In the genomic region with DNA sequence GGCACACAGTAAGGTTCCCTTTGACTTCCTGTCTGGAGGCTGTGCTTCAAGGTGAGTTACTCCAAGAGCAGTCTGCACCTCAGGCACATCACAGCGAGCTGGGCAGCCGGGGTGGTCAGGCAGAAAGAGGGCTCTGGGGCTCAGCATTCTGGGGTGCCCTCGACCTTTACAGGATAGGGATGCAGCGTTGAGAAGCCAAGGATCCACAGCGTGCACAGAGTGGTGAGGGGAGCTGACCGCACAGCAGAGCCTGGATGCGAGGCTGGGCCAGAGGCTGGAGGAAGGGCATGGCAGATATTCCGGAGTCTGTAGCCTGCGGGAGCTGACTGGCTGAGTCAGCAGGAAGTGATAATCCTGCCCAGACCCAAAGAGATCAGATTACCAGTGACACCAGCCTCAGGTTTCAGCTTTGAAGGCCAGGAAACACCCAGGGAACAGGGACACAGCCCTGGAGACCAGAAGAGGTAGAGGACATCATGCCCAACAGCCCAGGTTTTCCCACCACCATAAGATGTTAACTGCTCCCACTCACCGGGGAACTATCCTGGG, we compare ENCODE assay signal across 1 cellular context.
TF ChIP-seq lines count a peak whose summit lies in the region.

No MANE protein-coding gene starts in this region.

TF ChIP-seq in HCT116, 20 proteins besides CTCF, POLR2A, EP300 and RAD21 (continued from another document):
- TF ChIP-seq ZFX (IDR thresholded peaks at IDR 0.05) (no peak; the same call in 1 of the 2 replicates), YY1 (IDR thresholded peaks at IDR 0.05; ENCODE audit: extremely low read depth, insufficient replicate concordance, low read depth, low read length) (peak; percentile 70), FOSL1 (IDR thresholded peaks at IDR 0.05; ENCODE audit: low read depth) (peak; percentile 76), SIN3A (IDR thresholded peaks at IDR 0.05; ENCODE audit: low read depth) (0 out of 2 replicates have a peak, but pooled peaks have one; percentile 33)
- TF ChIP-seq, protein P1, sequence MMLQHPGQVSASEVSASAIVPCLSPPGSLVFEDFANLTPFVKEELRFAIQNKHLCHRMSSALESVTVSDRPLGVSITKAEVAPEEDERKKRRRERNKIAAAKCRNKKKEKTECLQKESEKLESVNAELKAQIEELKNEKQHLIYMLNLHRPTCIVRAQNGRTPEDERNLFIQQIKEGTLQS (IDR thresholded peaks at IDR 0.05) = no peak
